8 cellular contexts compared by ENCODE assay signal in the genomic region with DNA sequence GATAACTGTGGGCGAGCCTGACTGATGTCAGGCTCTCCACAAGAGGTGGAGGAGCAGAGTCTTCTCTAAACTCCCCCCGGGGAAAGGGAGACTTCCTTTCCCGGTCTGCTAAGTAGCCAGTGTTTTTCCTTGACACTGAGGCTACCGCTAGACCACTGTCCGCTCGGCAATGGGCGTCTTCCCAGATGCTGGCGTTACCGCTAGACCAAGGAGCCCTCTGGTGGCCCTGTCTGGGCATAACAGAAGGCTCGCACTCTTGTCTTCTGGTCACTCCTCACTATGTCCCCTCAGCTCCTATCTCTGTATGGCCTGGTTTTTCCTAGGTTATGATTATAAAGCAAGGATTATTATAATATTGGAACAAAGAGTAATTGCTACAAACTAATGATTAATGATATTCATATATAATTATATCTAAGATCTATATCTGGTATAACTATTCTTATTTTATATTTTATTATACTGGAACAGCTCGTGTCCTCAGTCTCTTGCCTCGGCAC.
DNase-seq lines count a peak whose midpoint lies in the region; ATAC-seq and TF ChIP-seq lines count a peak whose summit lies in the region.
"Not testable (repeated sequence)": the region's sequence is repeated elsewhere in the genome, so short reads cannot be mapped to it uniquely, and the experiment has no call there.

No MANE protein-coding gene starts in this region.

- not testable (repeated sequence) for H3K9ac ChIP-seq in PC-3 (ENCODE audit: low read length); endodermal cell (ENCODE audit: extremely low read depth, low read length, poor library complexity, severe bottlenecking)

- H3K36me3 Mint-ChIP-seq in WTC11; endodermal cell (ENCODE audit: low read depth): not testable (repeated sequence)

- WGBS in endodermal cell (ENCODE audit: insufficient coverage in 1 of 2, insufficient read length in 1 of 2), 2 experiments: 50% methylated on average over 11 of the region's 12 CpGs; no CpG with 5 or more reads in 1 of the 2 experiments

- H3K4me3 ChIP-seq in GM12865 (ENCODE audit: low read depth, low read length); PC-3 (ENCODE audit: low read length); endodermal cell (ENCODE audit: low read length); retinal pigment epithelial cell (ENCODE audit: low read length): not testable (repeated sequence)

- CTCF ChIA-PET in PC-3 (lab: Charles Lee): not testable (repeated sequence)
- CTCF ChIA-PET in WTC11 (lab: Charles Lee): interaction anchor here (0.7 to 5.8 kb wide), 5 partner anchors 33 to 243 kb away, joined by 3 to 45 read pairs (median 3); no protein-coding TSS in a partner anchor

- not testable (repeated sequence) for H3K9me3 ChIP-seq in PC-3 (ENCODE audit: low read length); endodermal cell (ENCODE audit: control insufficient read depth, low read length)

- not testable (repeated sequence) for H3K79me2 ChIP-seq in PC-3 (ENCODE audit: low read length)

- H3K4me2 ChIP-seq in PC-3 (ENCODE audit: low read length): not testable (repeated sequence)

- H3K4me3 Mint-ChIP-seq in WTC11, endodermal cell: not testable (repeated sequence)

- H3K36me3 ChIP-seq in PC-3 (ENCODE audit: low read depth, low read length); endodermal cell (ENCODE audit: control insufficient read depth, insufficient read depth, low read length): not testable (repeated sequence)

- not testable (repeated sequence) for H3K27me3 ChIP-seq in PC-3 (ENCODE audit: low read length); endodermal cell (ENCODE audit: control insufficient read depth, insufficient read depth, low read length, poor library complexity, severe bottlenecking)

- H3K27me3 Mint-ChIP-seq in WTC11 (ENCODE audit: low read depth); endodermal cell (ENCODE audit: insufficient read depth): not testable (repeated sequence)

- H3K4me1 Mint-ChIP-seq in WTC11: peaks cover 22% of the 10 kb centered on the region
- not testable (repeated sequence) for H3K4me1 Mint-ChIP-seq in endodermal cell

- not testable (repeated sequence) for ATAC-seq in PC-3, WTC11

- H2AFZ ChIP-seq in PC-3 (ENCODE audit: low read length): 0 out of 2 replicates have a peak overlapping the region, but pooled peaks have one; percentile 26

- intact Hi-C loops in PC-3 (cut with micrococcal nuclease): loop anchor here (5.0 kb wide), 1 partner anchor 287 kb away; no protein-coding TSS in a partner anchor

- H3F3A ChIP-seq in PC-3 (ENCODE audit: low read length, unreplicated experiment): not testable (repeated sequence)

- not testable (repeated sequence) for H3K27ac Mint-ChIP-seq in WTC11, endodermal cell

- not testable (repeated sequence) for H3K9me2 ChIP-seq in PC-3 (replicated peaks; ENCODE audit: low read length)

- not testable (repeated sequence) for H3K9me3 Mint-ChIP-seq in WTC11, endodermal cell

- not testable (repeated sequence) for BruUV-seq in PC-3 (replicated peaks; lab: Mats Ljungman, UMichigan)

- not testable (repeated sequence) for H3K27ac ChIP-seq in 22Rv1; PC-3 (ENCODE audit: low read length); endodermal cell (ENCODE audit: low read depth, low read length)

- H4K20me1 ChIP-seq in PC-3 (ENCODE audit: low read length): not testable (repeated sequence)

- not testable (repeated sequence) for H3K4me1 ChIP-seq in PC-3 (ENCODE audit: insufficient read depth, low read length); endodermal cell (ENCODE audit: control insufficient read depth, insufficient read depth, low read length)

- POLR2A ChIA-PET in PC-3 (lab: Charles Lee; ENCODE audit: unreplicated experiment); WTC11 (lab: Charles Lee): not testable (repeated sequence)

- TF ChIP-seq CTCF in 22Rv1 (IDR thresholded peaks at IDR 0.05) (peak; percentile 75), GM12865 (IDR thresholded peaks at IDR 0.05; ENCODE audit: insufficient read depth, low read depth, low read length, missing control alignments) (peak; percentile 26), LNCAP (IDR thresholded peaks at IDR 0.05) (peak; percentile 67), WTC11 (IDR thresholded peaks at IDR 0.05) (peak; percentile 71), endodermal cell (conservative IDR thresholded peaks at IDR 0.05) (peak; percentile 74), retinal pigment epithelial cell (conservative IDR thresholded peaks at IDR 0.05; ENCODE audit: low read depth, low read length) (peak; percentile 36)
- not testable (repeated sequence) for TF ChIP-seq CTCF in PC-3 (conservative IDR thresholded peaks at IDR 0.05; ENCODE audit: low read depth, low read length)

- DNase-seq in GM12865 (ENCODE audit: low read depth) (peak; percentile 12), WTC11 (ENCODE audit: low spot score) (peak; percentile 66), endodermal cell (peak; percentile 75), iPS DF 19.7 (ENCODE audit: low read depth, low spot score) (peak; percentile 15)
- DNase-seq in PC-3; retinal pigment epithelial cell (ENCODE audit: low read depth): not testable (repeated sequence)
